ENCODE assay signal across 2 cellular contexts in genomic region chr18:26555804-26556553, GRCh38.
TF ChIP-seq lines count a peak whose summit lies in the region.

No MANE protein-coding gene starts in this region.

TF ChIP-seq in GM23338, 12 proteins besides CTCF, POLR2A, EP300 and RAD21:
- TF ChIP-seq POLR2AphosphoS5 (IDR thresholded peaks at IDR 0.05; ENCODE audit: low read depth) (no peak), ETS1 (IDR thresholded peaks at IDR 0.05) (no peak), EZH2phosphoT487 (IDR thresholded peaks at IDR 0.05; ENCODE audit: unreplicated experiment) (no peak), ZNF462 (CRISPR knock-in tag; IDR thresholded peaks at IDR 0.05) (no peak), EZH2 (IDR thresholded peaks at IDR 0.05; ENCODE audit: low read depth, unreplicated experiment) (no peak), STAT1 (IDR thresholded peaks at IDR 0.05; ENCODE audit: unreplicated experiment) (no peak), REST (IDR thresholded peaks at IDR 0.05; ENCODE audit: unreplicated experiment) (no peak), JUNB (IDR thresholded peaks at IDR 0.05; ENCODE audit: unreplicated experiment) (no peak), ZNF114 (CRISPR knock-in tag; IDR thresholded peaks at IDR 0.05) (no peak), ZNF331 (CRISPR knock-in tag; IDR thresholded peaks at IDR 0.05; ENCODE audit: low read depth) (no peak)

TF ChIP-seq in K562, 482 proteins besides CTCF, POLR2A, EP300 and RAD21:
- TF ChIP-seq EWSR1 (IDR thresholded peaks at IDR 0.05; ENCODE audit: borderline replicate concordance, low read depth, partially characterized antibody) = no peak
- no peak for TF ChIP-seq SIX5 (IDR thresholded peaks at IDR 0.05; ENCODE audit: borderline replicate concordance in 1 of 2, insufficient read depth in 1 of 2, low read depth in 1 of 2, low read length in 2 of 2)
- TF ChIP-seq ESRRA (IDR thresholded peaks at IDR 0.05; ENCODE audit: borderline replicate concordance, low read depth) = no peak
- no peak for TF ChIP-seq SAFB2 (IDR thresholded peaks at IDR 0.05; ENCODE audit: borderline replicate concordance, low read depth, low read length, severe bottlenecking)
- TF ChIP-seq XRCC5 (IDR thresholded peaks at IDR 0.05; ENCODE audit: low read depth, low read length) = no peak
- TF ChIP-seq GATA2 (CRISPR knock-in tag; IDR thresholded peaks at IDR 0.05) = no peak
- TF ChIP-seq HDAC2 (IDR thresholded peaks at IDR 0.05) = no peak
- TF ChIP-seq MED1 (CRISPR knock-in tag; IDR thresholded peaks at IDR 0.05; ENCODE audit: borderline replicate concordance) = no peak
- no peak for TF ChIP-seq ZNF280B (CRISPR knock-in tag; IDR thresholded peaks at IDR 0.05)
- TF ChIP-seq TBL1XR1 (IDR thresholded peaks at IDR 0.05; ENCODE audit: low read length in 2 of 2) = no peak
TF ChIP-seq in K562: peak in this region for 0.
